In the genomic region with DNA sequence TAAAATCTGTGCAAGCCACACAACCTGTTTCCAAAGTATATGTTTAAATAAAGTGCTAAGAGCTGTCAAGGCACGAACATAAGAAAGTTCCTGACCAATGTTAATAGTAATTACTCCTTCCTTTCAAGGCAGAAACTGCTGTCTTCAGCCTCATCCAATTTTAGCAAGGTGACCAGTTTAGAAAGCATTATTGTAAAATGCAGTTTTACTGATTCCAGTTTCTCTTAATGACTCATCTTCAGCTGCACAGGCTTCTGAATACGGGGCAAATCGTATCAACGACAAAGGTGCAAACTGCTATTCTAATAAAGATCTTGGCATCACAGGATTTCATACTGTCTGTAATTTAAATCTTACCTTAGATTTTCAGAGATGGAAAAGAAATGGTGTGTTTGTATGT, we compare ENCODE assay signal across 10 cellular contexts.
DNase-seq lines count a peak whose midpoint lies in the region; ATAC-seq, FAIRE-seq and TF ChIP-seq lines count a peak whose summit lies in the region.
"Had no signal": no experiment of that assay in that cellular context is flagged by ENCODE, and none has a peak within 500 bp of the region (broad histone marks: within the 10 kb centered on the region; RNA-seq: fewer than 3 reads in every experiment).

No MANE protein-coding gene starts in this region.

- H3K4me3 ChIP-seq in keratinocyte (ENCODE audit: control insufficient read depth in 2 of 3, extremely low read depth in 1 of 3, insufficient read depth in 2 of 3, low read depth in 1 of 3, low read length in 3 of 3) (peak overlapping the region in 1 of 3 experiments; percentile 1), transverse colon (no peak overlapping the region)
- H3K4me3 ChIP-seq: heart right ventricle had no signal

- H3K9ac ChIP-seq in keratinocyte (ENCODE audit: control insufficient read depth, extremely low read depth, insufficient read depth, low read length) = peak overlapping the region; percentile 11

- H3K79me2 ChIP-seq in keratinocyte (ENCODE audit: control insufficient read depth, insufficient read depth, low read length) = peaks cover 82% of the 10 kb centered on the region

- no peaks in the 10 kb centered on the region for H3K36me3 ChIP-seq in keratinocyte (ENCODE audit: control insufficient read depth in 2 of 2, extremely low read depth in 1 of 2, insufficient read depth in 2 of 2, low read length in 2 of 2)
- no peaks in the 10 kb centered on the region for H3K36me3 ChIP-seq in transverse colon
- H3K36me3 ChIP-seq: heart right ventricle had no signal

- H2AFZ ChIP-seq in keratinocyte (ENCODE audit: control insufficient read depth, low read length) = no peak overlapping the region

- H3K27me3 ChIP-seq in keratinocyte (ENCODE audit: control insufficient read depth, extremely low read depth, insufficient read depth, low read length) (no peaks in the 10 kb centered on the region), transverse colon (no peaks in the 10 kb centered on the region)
- H3K27me3 ChIP-seq: heart right ventricle had no signal

- ATAC-seq in GM18907 (IDR thresholded peaks at IDR 0.05; ENCODE audit: unreplicated experiment) (peak; percentile 93), GM21717 (IDR thresholded peaks at IDR 0.05; ENCODE audit: unreplicated experiment) (peak; percentile 93), HG03342 (IDR thresholded peaks at IDR 0.05; ENCODE audit: unreplicated experiment) (peak; percentile 89)

- dilution Hi-C loops in keratinocyte (cut with MboI; ENCODE audit: extremely low pct_ligation_motif_present, low sequenced_read_pairs) = no loop called here

- WGBS in transverse colon (ENCODE audit: low coverage in 1 of 2), 2 donors = 53 to 72% methylated on average over 2 to 4 of the region's 4 CpGs

- peak; percentile 74 for FAIRE-seq in keratinocyte (lab: Jason Lieb, UNC)

- no peaks in the 10 kb centered on the region for H3K36me3 Mint-ChIP-seq in activated T-helper 2 cell treated with anti-CD3 and anti-CD28 coated beads, Interferon-gamma antibody, Interleukin-2, Interleukin-4, amounts not matched to agents 10 μg/mL and 5 μg/mL and 100 μg/mL, durations not matched to agents 14 hours and 24 hours and 36 hours (ENCODE audit: low read depth)

- TF ChIP-seq POLR2A in transverse colon (IDR thresholded peaks at IDR 0.05) = no peak

- DNase-seq in keratinocyte (ENCODE audit: low read depth, low spot score) = no peak
- DNase-seq in stimulated activated CD4-positive, alpha-beta T cell treated with anti-CD3 and anti-CD28 coated beads, Interleukin-1b, Interleukin-23, amount 100 ng/mL, for 48 hours = no peak
- no peak for DNase-seq in transverse colon
- DNase-seq in activated T-helper 2 cell treated with anti-CD3 and anti-CD28 coated beads, Interferon-gamma antibody, Interleukin-2, Interleukin-4, amounts not matched to agents 10 μg/mL and 5 μg/mL and 100 μg/mL, durations not matched to agents 14 hours and 24 hours and 36 hours (ENCODE audit: low spot score) = no peak
- DNase-seq: activated CD4-positive, alpha-beta T cell treated with anti-CD3 and anti-CD28 coated beads for 48 hours; heart right ventricle had no signal

- peaks cover 18% of the 10 kb centered on the region for H3K27me3 Mint-ChIP-seq in activated T-helper 2 cell treated with anti-CD3 and anti-CD28 coated beads, Interferon-gamma antibody, Interleukin-2, Interleukin-4, amounts not matched to agents 10 μg/mL and 5 μg/mL and 100 μg/mL, durations not matched to agents 14 hours and 24 hours and 36 hours (ENCODE audit: low read depth)

- peaks cover 7% of the 10 kb centered on the region for H4K20me1 ChIP-seq in keratinocyte (ENCODE audit: control insufficient read depth, extremely low read depth, insufficient read depth, low read length)

- H3K9me3 Mint-ChIP-seq in activated T-helper 2 cell treated with anti-CD3 and anti-CD28 coated beads, Interferon-gamma antibody, Interleukin-2, Interleukin-4, amounts not matched to agents 10 μg/mL and 5 μg/mL and 100 μg/mL, durations not matched to agents 14 hours and 24 hours and 36 hours = no peaks in the 10 kb centered on the region
- H3K9me3 Mint-ChIP-seq: nephron had no signal

- no peaks in the 10 kb centered on the region for H3K9me1 ChIP-seq in keratinocyte (ENCODE audit: control insufficient read depth, extremely low read depth, insufficient read depth, low read length)

- H3K27ac ChIP-seq in keratinocyte (ENCODE audit: control insufficient read depth, insufficient read depth, low read length) = peak overlapping the region; percentile 8
- no peak overlapping the region for H3K27ac ChIP-seq in transverse colon
- H3K27ac ChIP-seq: heart right ventricle had no signal

- intact Hi-C loops in transverse colon (cut with DNase I; ENCODE audit: low total_unique reads) = no loop called here
- intact Hi-C loops in activated T-helper 2 cell treated with anti-CD3 and anti-CD28 coated beads, Interferon-gamma antibody, Interleukin-2, Interleukin-4, amounts not matched to agents 10 μg/mL and 5 μg/mL and 100 μg/mL, durations not matched to agents 14 hours and 24 hours and 36 hours (cut with micrococcal nuclease) = no loop called here

- TF ChIP-seq CTCF in keratinocyte (optimal IDR thresholded peaks at IDR 0.05 in 1 of 3, IDR thresholded peaks at IDR 0.05 in 1 of 3, conservative IDR thresholded peaks at IDR 0.05 in 1 of 3; ENCODE audit: extremely low read depth in 1 of 3, insufficient read depth in 2 of 3, low read length in 3 of 3) = no peak
- no peak for TF ChIP-seq CTCF in transverse colon (IDR thresholded peaks at IDR 0.05)

- no peak for TF ChIP-seq EP300 in transverse colon (IDR thresholded peaks at IDR 0.05; ENCODE audit: low read depth)

- H3K4me1 Mint-ChIP-seq in activated T-helper 2 cell treated with anti-CD3 and anti-CD28 coated beads, Interferon-gamma antibody, Interleukin-2, Interleukin-4, amounts not matched to agents 10 μg/mL and 5 μg/mL and 100 μg/mL, durations not matched to agents 14 hours and 24 hours and 36 hours (ENCODE audit: low read depth) = peaks cover 14% of the 10 kb centered on the region

- peak overlapping the region; percentile 66 for H3K4me2 ChIP-seq in keratinocyte (ENCODE audit: control insufficient read depth, extremely low read depth, insufficient read depth, low read depth, low read length)

- H3K4me1 ChIP-seq in keratinocyte (ENCODE audit: control insufficient read depth, extremely low read depth, insufficient read depth, low read length) = peaks cover 12% of the 10 kb centered on the region
- H3K4me1 ChIP-seq in transverse colon = peaks cover 10 to 57% (median 24%) of the 10 kb centered on the region in 4 donors

- in situ Hi-C loops in transverse colon (cut with MboI; ENCODE audit: low pct_ligation_motif_present in 1 of 4, low pct_unique_long_range_greater_than_20kb in 1 of 4, low sequenced_read_pairs in 3 of 4) = no loop called here

- H3K9me3 ChIP-seq in keratinocyte (ENCODE audit: control insufficient read depth, low read depth, low read length) (no peaks in the 10 kb centered on the region), transverse colon (no peaks in the 10 kb centered on the region)
- H3K9me3 ChIP-seq: heart right ventricle had no signal

- H3K4me3 Mint-ChIP-seq in activated T-helper 2 cell treated with anti-CD3 and anti-CD28 coated beads, Interferon-gamma antibody, Interleukin-2, Interleukin-4, amounts not matched to agents 10 μg/mL and 5 μg/mL and 100 μg/mL, durations not matched to agents 14 hours and 24 hours and 36 hours (ENCODE audit: low read depth) = no peak overlapping the region
- H3K4me3 Mint-ChIP-seq: nephron had no signal

- no peak overlapping the region for H3K27ac Mint-ChIP-seq in activated T-helper 2 cell treated with anti-CD3 and anti-CD28 coated beads, Interferon-gamma antibody, Interleukin-2, Interleukin-4, amounts not matched to agents 10 μg/mL and 5 μg/mL and 100 μg/mL, durations not matched to agents 14 hours and 24 hours and 36 hours
- H3K27ac Mint-ChIP-seq: nephron had no signal
